9 cellular contexts compared by ENCODE assay signal in genomic region chr7:77328669-77329068, GRCh38.
A peak's percentile ranks its signal among the peaks of the same experiment; 100 is the strongest.
DNase-seq lines count a peak whose midpoint lies in the region; ATAC-seq and TF ChIP-seq lines count a peak whose summit lies in the region.
"Had no signal": no experiment of that assay in that cellular context is flagged by ENCODE, and none has a peak within 500 bp of the region (broad histone marks: within the 10 kb centered on the region; RNA-seq: fewer than 3 reads in every experiment).

No MANE protein-coding gene starts in this region.

- H3K4me3 Mint-ChIP-seq in activated T-cell treated with anti-CD3 and anti-CD28 coated beads, Interleukin-2, amount 50 U/mL, for 72 hours, result peak overlapping the region; percentile 68 to 72
- peak overlapping the region; percentile 19 for H3K4me3 Mint-ChIP-seq in T-helper 2 cell treated with Interferon-gamma antibody and Interleukin-4, amounts not matched to agents 5 μg/mL and 100 μg/mL, for 36 hours

- H3K4me1 ChIP-seq in tibial artery, result peaks cover 0 to 57% (median 31%) of the 10 kb centered on the region in 4 donors

- DNase-seq in activated T-cell treated with anti-CD3 and anti-CD28 coated beads, Interleukin-2, amount 50 U/mL, for 72 hours, result no peak
- no peak for DNase-seq in activated T-cell treated with anti-CD3 and anti-CD28 coated beads, Interleukin-2, amount 50 U/mL, for 1 hour
- DNase-seq in T-helper 2 cell treated with Interferon-gamma antibody and Interleukin-4, amounts not matched to agents 5 μg/mL and 100 μg/mL, for 36 hours (ENCODE audit: low spot score), result no peak
- peak; percentile 55 for DNase-seq in fibroblast of mammary gland (ENCODE audit: low read depth)
- DNase-seq in tibial artery, result no peak
- DNase-seq in NCI-H1694 treated with DMSO at 0.1 percent for 48 hours (lab: John Stamatoyannopoulos, UW), result no peak
- DNase-seq in SKM-1 (lab: John Stamatoyannopoulos, UW; ENCODE audit: unreplicated experiment), result no peak
- DNase-seq: WERI-Rb-1 had no signal

- TF ChIP-seq CTCF in fibroblast of mammary gland (conservative IDR thresholded peaks at IDR 0.05; ENCODE audit: control insufficient read depth, insufficient read depth, low read depth, low read length) (no peak), tibial artery (IDR thresholded peaks at IDR 0.05) (no peak)

- H3K36me3 ChIP-seq in tibial artery, result no peaks in the 10 kb centered on the region
- H3K36me3 ChIP-seq: WERI-Rb-1 had no signal

- H3K4me3 ChIP-seq in fibroblast of mammary gland (ENCODE audit: control insufficient read depth, low read depth, low read length), result no peak overlapping the region
- no peak overlapping the region for H3K4me3 ChIP-seq in tibial artery

- peak overlapping the region; percentile 66 to 71 for H3K27ac ChIP-seq in tibial artery
- H3K27ac ChIP-seq: WERI-Rb-1 had no signal

- H3K27me3 ChIP-seq in tibial artery, result no peaks in the 10 kb centered on the region

- peaks cover 67% of the 10 kb centered on the region for H3K4me1 Mint-ChIP-seq in activated T-cell treated with anti-CD3 and anti-CD28 coated beads, Interleukin-2, amount 50 U/mL, for 72 hours (ENCODE audit: low read depth)
- H3K4me1 Mint-ChIP-seq in T-helper 2 cell treated with Interferon-gamma antibody and Interleukin-4, amounts not matched to agents 5 μg/mL and 100 μg/mL, for 36 hours (ENCODE audit: low read depth), result peaks cover 44% of the 10 kb centered on the region

- intact Hi-C loops in tibial artery (cut with DNase I; ENCODE audit: low total_unique reads), result no loop called here

- peak overlapping the region; percentile 34 for H3K27ac Mint-ChIP-seq in activated T-cell treated with anti-CD3 and anti-CD28 coated beads, Interleukin-2, amount 50 U/mL, for 72 hours
- H3K27ac Mint-ChIP-seq in T-helper 2 cell treated with Interferon-gamma antibody and Interleukin-4, amounts not matched to agents 5 μg/mL and 100 μg/mL, for 36 hours, result no peak overlapping the region

- no peaks in the 10 kb centered on the region for H3K36me3 Mint-ChIP-seq in activated T-cell treated with anti-CD3 and anti-CD28 coated beads, Interleukin-2, amount 50 U/mL, for 72 hours (ENCODE audit: insufficient read depth in 2 of 2)
- H3K36me3 Mint-ChIP-seq in T-helper 2 cell treated with Interferon-gamma antibody and Interleukin-4, amounts not matched to agents 5 μg/mL and 100 μg/mL, for 36 hours (ENCODE audit: low read depth), result no peaks in the 10 kb centered on the region

- H3K9me3 ChIP-seq in tibial artery, result no peaks in the 10 kb centered on the region

- no peaks in the 10 kb centered on the region for H3K9me3 Mint-ChIP-seq in activated T-cell treated with anti-CD3 and anti-CD28 coated beads, Interleukin-2, amount 50 U/mL, for 72 hours
- H3K9me3 Mint-ChIP-seq in T-helper 2 cell treated with Interferon-gamma antibody and Interleukin-4, amounts not matched to agents 5 μg/mL and 100 μg/mL, for 36 hours, result no peaks in the 10 kb centered on the region

- no peaks in the 10 kb centered on the region for H3K27me3 Mint-ChIP-seq in activated T-cell treated with anti-CD3 and anti-CD28 coated beads, Interleukin-2, amount 50 U/mL, for 72 hours (ENCODE audit: low read depth)
- no peaks in the 10 kb centered on the region for H3K27me3 Mint-ChIP-seq in T-helper 2 cell treated with Interferon-gamma antibody and Interleukin-4, amounts not matched to agents 5 μg/mL and 100 μg/mL, for 36 hours (ENCODE audit: low read depth)

- ATAC-seq in activated T-cell treated with anti-CD3 and anti-CD28 coated beads, Interleukin-2, amount 50 U/mL, for 72 hours (replicated peaks in 1 of 2), result no peak
- no peak for ATAC-seq in GM18858 (IDR thresholded peaks at IDR 0.05; ENCODE audit: unreplicated experiment)
